Comparison of ENCODE assay signal across 8 cellular contexts in genomic region chr4:42371306-42372063, GRCh38. TPM values are rescaled to one million over a fixed set of nuclear protein-coding genes. Genes with fewer than 3 reads are reported as not detected.
DNase-seq lines count a peak whose midpoint lies in the region; ATAC-seq and TF ChIP-seq lines count a peak whose summit lies in the region.

No MANE protein-coding gene starts in this region.

- intact Hi-C loops in body of pancreas (cut with DNase I) = loop anchor here (5.0 kb wide), 1 partner anchor 146 kb away; no protein-coding TSS in a partner anchor

- H3K9me3 ChIP-seq in body of pancreas = no peaks in the 10 kb centered on the region

- TF ChIP-seq POLR2A in body of pancreas (IDR thresholded peaks at IDR 0.05) = no peak

- peak; percentile 58 for TF ChIP-seq CTCF in GM20000 (IDR thresholded peaks at IDR 0.05; ENCODE audit: extremely low read depth, missing control alignments)
- TF ChIP-seq CTCF in body of pancreas (IDR thresholded peaks at IDR 0.05) = peak; percentile 8 to 57 (median 51)

- DNase-seq in COR-L47 (lab: John Stamatoyannopoulos, UW) (peak; percentile 28), GM20000 (ENCODE audit: low spot score) (peak; percentile 75), NCI-H1092 (lab: John Stamatoyannopoulos, UW) (peak; percentile 38), body of pancreas (peak in 3 of 4 donors; percentile 23 to 48 (median 42)), kidney glomerular epithelial cell (lab: John Stamatoyannopoulos, UW) (peak; percentile 43)

- no peak overlapping the region for H3K27ac ChIP-seq in body of pancreas

- no peak for ATAC-seq in body of pancreas
- ATAC-seq in GM21381 (IDR thresholded peaks at IDR 0.05; ENCODE audit: unreplicated experiment) = no peak
- ATAC-seq in activated CD4-positive, CD25-positive, alpha-beta regulatory T cell treated with anti-CD3 and anti-CD28 coated beads, Interleukin-2, amount 50 U/mL, for 24 hours = no peak
- no peak for ATAC-seq in HG03571 (IDR thresholded peaks at IDR 0.05; ENCODE audit: unreplicated experiment)

- WGBS in body of pancreas, 2 donors = 50 to 56% methylated on average over 2 of the region's 2 CpGs

- H3K27me3 ChIP-seq in body of pancreas = no peaks in the 10 kb centered on the region

- no peaks in the 10 kb centered on the region for H3K4me1 ChIP-seq in body of pancreas

- H3K4me3 ChIP-seq in body of pancreas = no peak overlapping the region

- no peaks in the 10 kb centered on the region for H3K36me3 ChIP-seq in body of pancreas (replicated peaks in 1 of 2; ENCODE audit: insufficient read depth in 1 of 2, low read depth in 2 of 2)

RNA-seq across cellular contexts. Expression of gene SHISA3, which starts 25.8 kb away (rescaled TPM):
- total RNA-seq in body of pancreas = 1 to 10 TPM in 1 of 2 donors, not detected in 1; 1.0 TPM
